Comparison of ENCODE assay signal across 8 cellular contexts in the genomic region with DNA sequence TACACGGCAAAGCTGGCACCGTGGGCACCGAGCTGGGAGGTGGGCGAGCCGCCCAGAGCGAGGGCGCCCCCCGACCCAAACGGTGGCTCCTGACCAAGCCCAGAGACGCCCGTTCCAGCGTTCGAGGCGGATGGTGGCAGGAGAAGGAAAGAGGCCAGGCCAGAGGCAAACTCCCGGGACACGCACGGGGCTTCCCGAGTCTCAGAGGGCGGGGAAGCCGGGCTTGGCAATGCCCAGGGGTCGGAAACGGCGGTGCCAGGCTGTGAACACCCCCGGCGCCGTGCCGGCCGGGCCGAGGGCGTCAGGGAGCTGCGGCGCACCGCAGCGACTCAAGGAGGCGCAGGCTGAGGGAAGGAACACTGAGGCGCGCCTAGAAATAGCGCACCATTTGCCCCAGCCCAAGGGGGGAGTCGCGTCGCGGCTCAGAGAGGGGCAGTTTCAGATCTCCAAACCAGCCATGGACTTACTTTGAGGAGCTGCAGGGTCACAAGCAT. TPM values are rescaled to one million over a fixed set of nuclear protein-coding genes. Genes with fewer than 3 reads are reported as not detected.
DNase-seq lines count a peak whose midpoint lies in the region; ATAC-seq lines count a peak whose summit lies in the region.

No MANE protein-coding gene starts in this region.

- H3K4me3 ChIP-seq in skeletal muscle cell (ENCODE audit: low read depth, low read length) = peak overlapping the region; percentile 92

- no peaks in the 10 kb centered on the region for H3K9me3 Mint-ChIP-seq in activated CD4-positive, alpha-beta memory T cell treated with anti-CD3 and anti-CD28 coated beads, Interleukin-2, amount 10 ng/mL, durations not matched to agents 7 days and 5 days

- intact Hi-C loops in cardiac septum (cut with DNase I) = loop anchor here (2.0 to 10.0 kb wide), 4 partner anchors 28 to 380 kb away; no protein-coding TSS in a partner anchor

- POLR2A ChIA-PET in activated CD4-positive, alpha-beta memory T cell treated with anti-CD3 and anti-CD28 coated beads, Interleukin-2, amount 10 ng/mL, durations not matched to agents 7 days and 5 days (lab: Charles Lee) = interaction anchor here (0.9 to 4.8 kb wide), 4 partner anchors 33 to 148 kb away, joined by 3 to 22 read pairs (median 3); no protein-coding TSS in a partner anchor

- peak overlapping the region; percentile 59 for H3K27ac Mint-ChIP-seq in activated CD4-positive, alpha-beta memory T cell treated with anti-CD3 and anti-CD28 coated beads, Interleukin-2, amount 10 ng/mL, durations not matched to agents 7 days and 5 days

- CTCF ChIA-PET in activated CD4-positive, alpha-beta memory T cell treated with anti-CD3 and anti-CD28 coated beads, Interleukin-2, amount 10 ng/mL, durations not matched to agents 7 days and 5 days (lab: Charles Lee) = interaction anchor here (0.7 to 1.3 kb wide), 10 partner anchors 10 to 355 kb away, joined by 3 to 7 read pairs (median 4); partner anchors contain the start of gene RNF14

- peak; percentile 49 for DNase-seq in COLO668 (lab: John Stamatoyannopoulos, UW; ENCODE audit: unreplicated experiment)
- DNase-seq in activated CD4-positive, alpha-beta memory T cell treated with anti-CD3 and anti-CD28 coated beads, Interleukin-2, amount 10 ng/mL, durations not matched to agents 7 days and 5 days = no peak
- DNase-seq in cardiac septum (ENCODE audit: low spot score) = peak; percentile 68
- no peak for DNase-seq in skeletal muscle cell (ENCODE audit: low read depth)
- no peak for DNase-seq in 8988T
- no peak for DNase-seq in stimulated activated CD4-positive, alpha-beta T cell treated with anti-CD3 and anti-CD28 coated beads, Interleukin-2, amount 100 ng/mL, for 24 hours

- H3K4me3 Mint-ChIP-seq in activated CD4-positive, alpha-beta memory T cell treated with anti-CD3 and anti-CD28 coated beads, Interleukin-2, amount 10 ng/mL, durations not matched to agents 7 days and 5 days = peak overlapping the region; percentile 74

- ATAC-seq in GM19395 (IDR thresholded peaks at IDR 0.05; ENCODE audit: unreplicated experiment) = peak; percentile 54
- ATAC-seq in HG03439 (IDR thresholded peaks at IDR 0.05; ENCODE audit: unreplicated experiment) = peak; percentile 55

- peaks cover 34% of the 10 kb centered on the region for H3K27me3 Mint-ChIP-seq in activated CD4-positive, alpha-beta memory T cell treated with anti-CD3 and anti-CD28 coated beads, Interleukin-2, amount 10 ng/mL, durations not matched to agents 7 days and 5 days

- H3K36me3 Mint-ChIP-seq in activated CD4-positive, alpha-beta memory T cell treated with anti-CD3 and anti-CD28 coated beads, Interleukin-2, amount 10 ng/mL, durations not matched to agents 7 days and 5 days (ENCODE audit: low read depth) = no peaks in the 10 kb centered on the region

- H3K4me1 Mint-ChIP-seq in activated CD4-positive, alpha-beta memory T cell treated with anti-CD3 and anti-CD28 coated beads, Interleukin-2, amount 10 ng/mL, durations not matched to agents 7 days and 5 days = peaks cover 31% of the 10 kb centered on the region

RNA-seq across cellular contexts. Expression of gene SPRY4, which starts 0.4 kb away (rescaled TPM):
- 1 to 10 TPM in 1 of 2 experiments, under 1 TPM in 1; 0.86 to 1.3 TPM for total RNA-seq in activated CD4-positive, alpha-beta memory T cell treated with anti-CD3 and anti-CD28 coated beads, Interleukin-2, amount 10 ng/mL, durations not matched to agents 7 days and 5 days
- total RNA-seq in cardiac septum = 20.6 TPM

Comparison
In these comparisons a context has a peak if more than half of its experiments do, and no peak if none do; other contexts are left out.
1. DNase-seq: peak in COLO668 (single experiment) and cardiac septum (single experiment); none in activated CD4-positive, alpha-beta memory T cell treated with anti-CD3 and anti-CD28 coated beads, Interleukin-2, amount 10 ng/mL, durations not matched to agents 7 days and 5 days (single experiment), skeletal muscle cell (single experiment), 8988T (single experiment) and stimulated activated CD4-positive, alpha-beta T cell treated with anti-CD3 and anti-CD28 coated beads, Interleukin-2, amount 100 ng/mL, for 24 hours (0 of 2).